35 cellular contexts compared by ENCODE assay signal in genomic region chr11:111460340-111460739, GRCh38. TPM values are rescaled to one million over a fixed set of nuclear protein-coding genes. Genes with fewer than 3 reads are reported as not detected.
"Had no signal": no experiment of that assay in that cellular context is flagged by ENCODE, and none has a peak within 500 bp of the region (broad histone marks: within the 10 kb centered on the region; RNA-seq: fewer than 3 reads in every experiment).

No MANE protein-coding gene starts in this region.

- H3K36me3 ChIP-seq: SJCRH30 had no signal

- H3K9me3 Mint-ChIP-seq: activated CD4-positive, alpha-beta memory T cell treated with anti-CD3 and anti-CD28 coated beads for 36 hours; activated naive CD4-positive, alpha-beta T cell treated with anti-CD3 and anti-CD28 coated beads, Interleukin-2, amount 10 ng/mL, durations not matched to agents 7 days and 5 days; activated naive CD8-positive, alpha-beta T cell treated with anti-CD3 and anti-CD28 coated beads, Interleukin-2, amount 50 U/mL, for 24 hours; brain; T-helper 1 cell treated with Interleukin-12 subunit alpha and Interleukin-12 subunit beta and Interleukin-4 antibody, amounts not matched to agents 30 μg/mL and 1 μg/mL, for 36 hours; T-helper 2 cell treated with Interferon-gamma antibody and Interleukin-4, amounts not matched to agents 5 μg/mL and 100 μg/mL, for 36 hours had no signal

- H3K4me1 ChIP-seq: SJCRH30 had no signal

- H3K4me3 ChIP-seq: K562, SJCRH30, SK-N-MC had no signal

- H3K9me3 ChIP-seq: SJCRH30 had no signal

- ATAC-seq: activated naive CD8-positive, alpha-beta T cell treated with anti-CD3 and anti-CD28 coated beads, Interleukin-2, amount 50 U/mL, for 24 hours; K562; Panc1 had no signal

- H3K27ac Mint-ChIP-seq: activated CD4-positive, alpha-beta memory T cell treated with anti-CD3 and anti-CD28 coated beads for 36 hours; activated naive CD4-positive, alpha-beta T cell treated with anti-CD3 and anti-CD28 coated beads, Interleukin-2, amount 10 ng/mL, durations not matched to agents 7 days and 5 days; activated naive CD8-positive, alpha-beta T cell; activated naive CD8-positive, alpha-beta T cell treated with anti-CD3 and anti-CD28 coated beads, Interleukin-2, amount 50 U/mL, for 24 hours; T-helper 2 cell treated with Interferon-gamma antibody and Interleukin-4, amounts not matched to agents 5 μg/mL and 100 μg/mL, for 36 hours had no signal

- H3K36me3 Mint-ChIP-seq: activated CD4-positive, alpha-beta memory T cell treated with anti-CD3 and anti-CD28 coated beads for 36 hours; activated naive CD4-positive, alpha-beta T cell treated with anti-CD3 and anti-CD28 coated beads, Interleukin-2, amount 10 ng/mL, durations not matched to agents 7 days and 5 days; activated naive CD8-positive, alpha-beta T cell; brain had no signal

- FAIRE-seq: bronchial epithelial cell, K562, TTC549 had no signal

- H3K27ac ChIP-seq: SJCRH30, SK-N-MC had no signal

- H3K4me1 Mint-ChIP-seq: activated naive CD4-positive, alpha-beta T cell treated with anti-CD3 and anti-CD28 coated beads, Interleukin-2, amount 10 ng/mL, durations not matched to agents 7 days and 5 days had no signal

- H3K4me3 Mint-ChIP-seq: activated CD4-positive, alpha-beta memory T cell treated with anti-CD3 and anti-CD28 coated beads for 36 hours; activated naive CD4-positive, alpha-beta T cell treated with anti-CD3 and anti-CD28 coated beads, Interleukin-2, amount 10 ng/mL, durations not matched to agents 7 days and 5 days; activated naive CD8-positive, alpha-beta T cell; activated naive CD8-positive, alpha-beta T cell treated with anti-CD3 and anti-CD28 coated beads, Interleukin-2, amount 50 U/mL, for 24 hours; brain; T-helper 1 cell treated with Interleukin-12 subunit alpha and Interleukin-12 subunit beta and Interleukin-4 antibody, amounts not matched to agents 30 μg/mL and 1 μg/mL, for 36 hours; T-helper 2 cell treated with Interferon-gamma antibody and Interleukin-4, amounts not matched to agents 5 μg/mL and 100 μg/mL, for 36 hours had no signal

- DNase-seq: activated CD4-positive, alpha-beta memory T cell treated with anti-CD3 and anti-CD28 coated beads for 36 hours; activated CD4-positive, alpha-beta T cell treated with anti-CD3 and anti-CD28 coated beads, Interleukin-2, amount 50 U/mL, for 1 hour; activated effector memory CD4-positive, alpha-beta T cell treated with Interleukin-2 at 50 U/mL for 16 hours; activated naive CD4-positive, alpha-beta T cell treated with anti-CD3 and anti-CD28 coated beads, Interleukin-2, amount 10 ng/mL, durations not matched to agents 7 days and 5 days; activated naive CD8-positive, alpha-beta T cell treated with anti-CD3 and anti-CD28 coated beads, Interleukin-2, amount 50 U/mL, for 24 hours; activated T-cell treated with anti-CD3 and anti-CD28 coated beads for 4 hours; activated T-cell treated with anti-CD3 and anti-CD28 coated beads, Interleukin-2, amount 50 U/mL, for 48 hours; anterior cingulate cortex; caudate nucleus; cerebellar nuclear complex; NCI-H1417; NCI-H146; NCI-H187; NCI-H2029 treated with DMSO at 0.1 percent for 48 hours; NCI-H2107; NCI-H2171; NCI-H2227 treated with DMSO at 0.1 percent for 48 hours; NCI-H446; NCI-H510A treated with DMSO at 0.1 percent for 48 hours; NCI-H526 treated with DMSO at 0.1 percent for 48 hours; NCI-H774; SHP77; SJCRH30 had no signal

RNA-seq across cellular contexts. Expression of gene BTG4, which starts 51.8 kb away (rescaled TPM):
- total RNA-seq: activated CD4-positive, alpha-beta memory T cell treated with anti-CD3 and anti-CD28 coated beads for 36 hours; activated CD8-positive, alpha-beta memory T cell treated with anti-CD3 and anti-CD28 coated beads for 36 hours; K562; M059J; RPMI7951; SJCRH30 had no signal
- polyA plus RNA-seq: K562 had no signal

RNA-seq across cellular contexts. Expression of gene HOATZ, which starts 54.2 kb away (rescaled TPM):
- total RNA-seq: activated CD4-positive, alpha-beta memory T cell treated with anti-CD3 and anti-CD28 coated beads for 36 hours; activated CD8-positive, alpha-beta memory T cell treated with anti-CD3 and anti-CD28 coated beads for 36 hours; bronchial epithelial cell; K562; M059J; RPMI7951; SJCRH30 had no signal
- polyA plus RNA-seq: K562 had no signal
